Comparison of ENCODE assay signal across 9 cellular contexts in genomic region chr5:150700600-150701377, GRCh38. TPM values are rescaled to one million over a fixed set of nuclear protein-coding genes. Genes with fewer than 3 reads are reported as not detected.
A peak's percentile ranks its signal among the peaks of the same experiment; 100 is the strongest.
DNase-seq lines count a peak whose midpoint lies in the region; ATAC-seq, FAIRE-seq and TF ChIP-seq lines count a peak whose summit lies in the region.
"Had no signal": no experiment of that assay in that cellular context is flagged by ENCODE, and none has a peak within 500 bp of the region (broad histone marks: within the 10 kb centered on the region; RNA-seq: fewer than 3 reads in every experiment).

Gene RBM22 (minus strand): TSS chr5:150701062. CDS start chr5:150700985, 77 bp downstream.

- H3K27ac ChIP-seq in kidney (ENCODE audit: low read depth in 2 of 2, low read length in 2 of 2), result peak within 1 kb of the TSS; percentile 93 to 97

- peak within 1 kb of the TSS; percentile 100 for H3K4me3 ChIP-seq in AG10803 (ENCODE audit: low read length)
- peak within 1 kb of the TSS; percentile 82 to 99 for H3K4me3 ChIP-seq in kidney (ENCODE audit: low read length in 2 of 2)

- in situ Hi-C loops in GM18951 (cut with MboI; ENCODE audit: low sequenced_read_pairs, unreplicated experiment), result no loop called here

- DNase-seq in AG10803 (ENCODE audit: low read depth) (peak; percentile 83), NCI-H345 treated with DMSO at 0.1 percent for 48 hours (lab: John Stamatoyannopoulos, UW; ENCODE audit: unreplicated experiment) (peak; percentile 90), cerebellar nuclear complex (lab: John Stamatoyannopoulos, UW) (peak; percentile 44 to 72), kidney (peak; percentile 97)
- DNase-seq in activated CD4-positive, CD25-positive, alpha-beta regulatory T cell treated with anti-CD3 and anti-CD28 coated beads, Interleukin-2, amount 50 U/mL, for 16 hours (ENCODE audit: low read depth, low spot score), result peak; percentile 87
- DNase-seq in stimulated activated CD4-positive, alpha-beta T cell treated with anti-CD3 and anti-CD28 coated beads, Interleukin-15, amount 100 ng/mL, for 24 hours, result peak; percentile 94

- intact Hi-C loops in kidney (cut with DNase I), result no loop called here

- peak within 1 kb of the TSS; percentile 77 to 94 for H3K9ac ChIP-seq in kidney (ENCODE audit: low read length in 2 of 2)

- H3K9me3 ChIP-seq in kidney (ENCODE audit: control insufficient read depth in 1 of 2, low read length in 2 of 2), result no peaks in the 10 kb centered on the region

- ATAC-seq in HG03196 (IDR thresholded peaks at IDR 0.05; ENCODE audit: unreplicated experiment), result peak; percentile 98

- peaks cover 10 to 12% of the 10 kb centered on the region in 2 donors for H3K4me1 ChIP-seq in kidney (ENCODE audit: control insufficient read depth in 1 of 2, insufficient read depth in 1 of 2, low read depth in 1 of 2, low read length in 2 of 2)

- peak; percentile 87 for TF ChIP-seq POLR2A in GM18951 (IDR thresholded peaks at IDR 0.05; ENCODE audit: extremely low read depth, insufficient read depth, insufficient read length)

- TF ChIP-seq CTCF in AG10803 (conservative IDR thresholded peaks at IDR 0.05; ENCODE audit: low read length) (peak; percentile 55), kidney (IDR thresholded peaks at IDR 0.05; ENCODE audit: borderline replicate concordance, extremely low read depth, insufficient read depth) (peak; percentile 59)

- H3K36me3 ChIP-seq in kidney (ENCODE audit: control insufficient read depth in 1 of 2, insufficient read depth in 2 of 2, low read length in 2 of 2), result peaks cover 13 to 25% of the 10 kb centered on the region in 2 donors

- FAIRE-seq in kidney (lab: Jason Lieb, UNC), result peak; percentile 32
- FAIRE-seq: islet of Langerhans had no signal

RNA-seq across cellular contexts. Expression of gene RBM22, which starts in this region (rescaled TPM):
- 44.2 TPM for total RNA-seq in kidney
- polyA plus RNA-seq in kidney (ENCODE audit: insufficient read depth, low read depth, low replicate concordance), result 30.0 TPM

Comparison
In these comparisons a context has a peak if more than half of its experiments do, and no peak if none do; other contexts are left out.
1. Peak in every context shown above with its lines: DNase-seq, ATAC-seq, H3K4me3 ChIP-seq and H3K27ac ChIP-seq.